ENCODE assay signal across 9 cellular contexts in the genomic region with DNA sequence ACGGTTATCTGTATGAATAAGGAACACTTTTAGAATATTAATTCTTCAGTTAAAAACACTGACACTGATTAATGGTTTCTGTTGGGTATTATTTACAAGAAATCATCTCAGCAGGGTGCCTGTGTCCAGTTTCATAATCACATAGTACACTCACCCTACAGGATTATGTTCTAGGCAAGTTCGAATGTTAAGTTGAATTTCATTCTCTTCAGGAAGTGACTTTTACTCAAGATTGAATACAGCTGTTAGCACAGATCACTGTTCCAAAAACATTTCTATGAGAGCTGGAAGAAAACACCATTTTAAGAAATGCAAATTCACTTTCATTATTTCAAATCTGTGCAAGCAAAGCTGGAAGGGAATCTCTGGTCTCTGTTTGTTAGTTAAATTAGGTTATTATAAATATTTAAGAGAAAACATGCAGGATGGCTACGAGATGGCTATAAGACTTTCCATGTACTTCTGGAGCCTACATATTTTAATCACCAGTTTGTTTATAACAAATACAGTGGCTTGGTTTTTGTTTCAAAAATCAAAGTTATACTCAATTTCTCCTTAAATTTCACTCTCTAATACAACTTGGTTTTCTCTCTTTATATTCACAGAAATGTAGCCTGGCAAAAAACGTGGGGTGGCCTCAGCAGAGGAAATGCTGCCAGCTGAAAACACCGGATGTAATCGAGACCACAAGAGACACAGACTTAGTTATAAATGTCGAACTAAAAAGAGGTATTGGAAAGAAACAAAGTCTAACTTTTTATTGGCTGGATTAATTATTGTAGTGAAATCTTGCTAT.
DNase-seq lines count a peak whose midpoint lies in the region; ATAC-seq and TF ChIP-seq lines count a peak whose summit lies in the region.
"Had no signal": no experiment of that assay in that cellular context is flagged by ENCODE, and none has a peak within 500 bp of the region (broad histone marks: within the 10 kb centered on the region; RNA-seq: fewer than 3 reads in every experiment).

No MANE protein-coding gene starts in this region.

- H3K4me3 ChIP-seq in Peyer's patch (peak overlapping the region in 3 of 4 donors; percentile 5 to 22 (median 9)), uterus (peak overlapping the region; percentile 10 to 17)

- H3K27ac ChIP-seq in Peyer's patch = peak overlapping the region; percentile 4 to 70 (median 50)
- peak overlapping the region; percentile 74 to 81 for H3K27ac ChIP-seq in uterus

- no peak for TF ChIP-seq CTCF in Peyer's patch (IDR thresholded peaks at IDR 0.05)
- TF ChIP-seq CTCF in uterus (IDR thresholded peaks at IDR 0.05) = no peak

- H3K36me3 ChIP-seq in Peyer's patch (no peaks in the 10 kb centered on the region), uterus (no peaks in the 10 kb centered on the region)

- ATAC-seq in GM18502 (IDR thresholded peaks at IDR 0.05; ENCODE audit: poor library complexity, unreplicated experiment) (peak; percentile 71), HG02759 (IDR thresholded peaks at IDR 0.05; ENCODE audit: unreplicated experiment) (peak; percentile 76), HG03521 (IDR thresholded peaks at IDR 0.05; ENCODE audit: unreplicated experiment) (no peak)
- ATAC-seq: Panc1 had no signal

- H3K27me3 ChIP-seq in Peyer's patch = no peaks in the 10 kb centered on the region
- no peaks in the 10 kb centered on the region for H3K27me3 ChIP-seq in uterus

- intact Hi-C loops in uterus (cut with DNase I; ENCODE audit: low total_unique reads) = no loop called here

- no peak for TF ChIP-seq POLR2A in Peyer's patch (IDR thresholded peaks at IDR 0.05)
- no peak for TF ChIP-seq POLR2A in uterus (IDR thresholded peaks at IDR 0.05)

- H3K4me1 ChIP-seq in Peyer's patch (peaks cover 0 to 6% (median 0%) of the 10 kb centered on the region in 4 donors), uterus (no peaks in the 10 kb centered on the region)

- DNase-seq in Peyer's patch = peak in 2 of 3 donors; percentile 77 to 80
- DNase-seq in amniotic stem cell (lab: John Stamatoyannopoulos, UW) = peak; percentile 6
- DNase-seq in medulla oblongata (ENCODE audit: extremely low spot score) = peak; percentile 48
- no peak for DNase-seq in uterus
- DNase-seq in SKM-1 (lab: John Stamatoyannopoulos, UW; ENCODE audit: unreplicated experiment) = no peak

- H3K9me3 ChIP-seq in Peyer's patch (peaks cover 0 to 3% (median 0%) of the 10 kb centered on the region in 4 donors), uterus (peaks cover 0 to 6% of the 10 kb centered on the region in 2 donors)

Comparison
In these comparisons a context has a peak if more than half of its experiments do, and no peak if none do; other contexts are left out.
1. DNase-seq: peak in Peyer's patch (2 of 3), amniotic stem cell (single experiment) and medulla oblongata (single experiment); none in uterus (0 of 2) and SKM-1 (single experiment).